ENCODE assay signal across 2 cellular contexts in genomic region chr3:13424111-13424844, GRCh38.
TF ChIP-seq lines count a peak whose summit lies in the region.

No MANE protein-coding gene starts in this region.

TF ChIP-seq in K562, 482 proteins besides CTCF, POLR2A, EP300 and RAD21 (continued from another document and continues in another):
- TF ChIP-seq ZBTB9 (CRISPR knock-in tag; IDR thresholded peaks at IDR 0.05) (0 out of 2 replicates have a peak, but pooled peaks have one; percentile 19), DPF2 (IDR thresholded peaks at IDR 0.05) (peak; percentile 22; the same call in 1 of the 2 replicates), ZSCAN32 (CRISPR knock-in tag; IDR thresholded peaks at IDR 0.05) (no peak), NR2C2 (CRISPR knock-in tag; IDR thresholded peaks at IDR 0.05) (no peak), NR2C2 (tag; IDR thresholded peaks at IDR 0.05) (peak; percentile 63), CHAMP1 (IDR thresholded peaks at IDR 0.05) (no peak), HES1 (IDR thresholded peaks at IDR 0.05; ENCODE audit: low read depth) (no peak), JUND (IDR thresholded peaks at IDR 0.05; ENCODE audit: borderline replicate concordance, low read depth, low read length) (no peak), JUND (tag; IDR thresholded peaks at IDR 0.05; ENCODE audit: borderline replicate concordance, low read depth, low read length) (no peak), NFE2 (IDR thresholded peaks at IDR 0.05; ENCODE audit: low read depth) (peak; percentile 37; the same call in 1 of the 2 replicates), ETS2 (tag; IDR thresholded peaks at IDR 0.05; ENCODE audit: borderline replicate concordance, poor library complexity, severe bottlenecking) (no peak), GATAD2B (IDR thresholded peaks at IDR 0.05; ENCODE audit: borderline replicate concordance) (0 out of 2 replicates have a peak, but pooled peaks have one; percentile 34), SOX6 (IDR thresholded peaks at IDR 0.05) (0 out of 2 replicates have a peak, but pooled peaks have one; percentile 35), GTF2E2 (tag; IDR thresholded peaks at IDR 0.05) (no peak), BMI1 (IDR thresholded peaks at IDR 0.05; ENCODE audit: low read length) (no peak), NR2C1 (IDR thresholded peaks at IDR 0.05) (peak; percentile 50; the same call in 1 of the 2 replicates), NR2C1 (tag; IDR thresholded peaks at IDR 0.05) (peak; percentile 61; the same call in 1 of the 2 replicates), KHSRP (IDR thresholded peaks at IDR 0.05) (no peak), ZFX (CRISPR knock-in tag; IDR thresholded peaks at IDR 0.05) (no peak), C11orf30 (IDR thresholded peaks at IDR 0.05; ENCODE audit: low read depth) (0 out of 2 replicates have a peak, but pooled peaks have one; percentile 5), NFIC (IDR thresholded peaks at IDR 0.05) (peak; percentile 39)
- TF ChIP-seq, protein P1, sequence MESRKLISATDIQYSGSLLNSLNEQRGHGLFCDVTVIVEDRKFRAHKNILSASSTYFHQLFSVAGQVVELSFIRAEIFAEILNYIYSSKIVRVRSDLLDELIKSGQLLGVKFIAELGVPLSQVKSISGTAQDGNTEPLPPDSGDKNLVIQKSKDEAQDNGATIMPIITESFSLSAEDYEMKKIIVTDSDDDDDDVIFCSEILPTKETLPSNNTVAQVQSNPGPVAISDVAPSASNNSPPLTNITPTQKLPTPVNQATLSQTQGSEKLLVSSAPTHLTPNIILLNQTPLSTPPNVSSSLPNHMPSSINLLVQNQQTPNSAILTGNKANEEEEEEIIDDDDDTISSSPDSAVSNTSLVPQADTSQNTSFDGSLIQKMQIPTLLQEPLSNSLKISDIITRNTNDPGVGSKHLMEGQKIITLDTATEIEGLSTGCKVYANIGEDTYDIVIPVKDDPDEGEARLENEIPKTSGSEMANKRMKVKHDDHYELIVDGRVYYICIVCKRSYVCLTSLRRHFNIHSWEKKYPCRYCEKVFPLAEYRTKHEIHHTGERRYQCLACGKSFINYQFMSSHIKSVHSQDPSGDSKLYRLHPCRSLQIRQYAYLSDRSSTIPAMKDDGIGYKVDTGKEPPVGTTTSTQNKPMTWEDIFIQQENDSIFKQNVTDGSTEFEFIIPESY (CRISPR knock-in tag; IDR thresholded peaks at IDR 0.05) = no peak
- TF ChIP-seq, protein P2, sequence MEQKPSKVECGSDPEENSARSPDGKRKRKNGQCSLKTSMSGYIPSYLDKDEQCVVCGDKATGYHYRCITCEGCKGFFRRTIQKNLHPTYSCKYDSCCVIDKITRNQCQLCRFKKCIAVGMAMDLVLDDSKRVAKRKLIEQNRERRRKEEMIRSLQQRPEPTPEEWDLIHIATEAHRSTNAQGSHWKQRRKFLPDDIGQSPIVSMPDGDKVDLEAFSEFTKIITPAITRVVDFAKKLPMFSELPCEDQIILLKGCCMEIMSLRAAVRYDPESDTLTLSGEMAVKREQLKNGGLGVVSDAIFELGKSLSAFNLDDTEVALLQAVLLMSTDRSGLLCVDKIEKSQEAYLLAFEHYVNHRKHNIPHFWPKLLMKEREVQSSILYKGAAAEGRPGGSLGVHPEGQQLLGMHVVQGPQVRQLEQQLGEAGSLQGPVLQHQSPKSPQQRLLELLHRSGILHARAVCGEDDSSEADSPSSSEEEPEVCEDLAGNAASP (IDR thresholded peaks at IDR 0.05) = no peak
- TF ChIP-seq, protein P3, sequence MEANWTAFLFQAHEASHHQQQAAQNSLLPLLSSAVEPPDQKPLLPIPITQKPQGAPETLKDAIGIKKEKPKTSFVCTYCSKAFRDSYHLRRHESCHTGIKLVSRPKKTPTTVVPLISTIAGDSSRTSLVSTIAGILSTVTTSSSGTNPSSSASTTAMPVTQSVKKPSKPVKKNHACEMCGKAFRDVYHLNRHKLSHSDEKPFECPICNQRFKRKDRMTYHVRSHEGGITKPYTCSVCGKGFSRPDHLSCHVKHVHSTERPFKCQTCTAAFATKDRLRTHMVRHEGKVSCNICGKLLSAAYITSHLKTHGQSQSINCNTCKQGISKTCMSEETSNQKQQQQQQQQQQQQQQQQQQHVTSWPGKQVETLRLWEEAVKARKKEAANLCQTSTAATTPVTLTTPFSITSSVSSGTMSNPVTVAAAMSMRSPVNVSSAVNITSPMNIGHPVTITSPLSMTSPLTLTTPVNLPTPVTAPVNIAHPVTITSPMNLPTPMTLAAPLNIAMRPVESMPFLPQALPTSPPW (CRISPR knock-in tag; IDR thresholded peaks at IDR 0.05) = peak; percentile 74

TF ChIP-seq in HEK293T, 16 proteins besides CTCF, POLR2A, EP300 and RAD21 (continued from another document):
- no peak for TF ChIP-seq SP1 (IDR thresholded peaks at IDR 0.05)
- TF ChIP-seq L3MBTL2 (conservative IDR thresholded peaks at IDR 0.05) = no peak
- no peak for TF ChIP-seq TARDBP (IDR thresholded peaks at IDR 0.05)
- no peak for TF ChIP-seq PKNOX1 (IDR thresholded peaks at IDR 0.05)
- no peak for TF ChIP-seq CTBP1 (IDR thresholded peaks at IDR 0.05; ENCODE audit: borderline replicate concordance)
- TF ChIP-seq ELF4 (IDR thresholded peaks at IDR 0.05) = no peak
- no peak for TF ChIP-seq BHLHE40 (IDR thresholded peaks at IDR 0.05; ENCODE audit: borderline replicate concordance)
